14 cellular contexts compared by ENCODE assay signal in the genomic region with DNA sequence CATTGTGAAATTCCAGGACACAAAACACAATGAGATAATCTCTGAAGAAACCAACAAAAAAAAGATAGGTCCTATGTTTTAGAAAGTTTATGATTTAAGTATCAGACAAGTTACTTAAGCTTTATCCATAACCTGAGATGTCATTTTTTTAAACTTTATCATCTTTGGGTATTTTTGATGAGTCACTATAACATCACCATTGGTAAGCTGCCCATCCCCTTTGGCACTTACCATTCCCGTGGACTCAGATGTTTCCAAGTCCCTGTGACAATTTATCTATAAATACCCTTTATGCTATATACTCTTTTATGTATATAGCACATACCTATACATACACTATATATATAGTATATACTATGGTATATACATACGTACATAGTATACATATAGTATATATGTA.
"Had no signal": no experiment of that assay in that cellular context is flagged by ENCODE, and none has a peak within 500 bp of the region (broad histone marks: within the 10 kb centered on the region; RNA-seq: fewer than 3 reads in every experiment).

No MANE protein-coding gene starts in this region.

- H3K27me3 ChIP-seq: brain microvascular endothelial cell, neural progenitor cell, right atrium auricular region, tibial nerve had no signal

- DNase-seq: activated CD4-positive, alpha-beta T cell treated with anti-CD3 and anti-CD28 coated beads, Interleukin-2, amount 10 ng/mL, durations not matched to agents 7 days and 5 days; activated CD8-positive, alpha-beta T cell treated with anti-CD3 and anti-CD28 coated beads, Interleukin-2, amount 10 ng/mL, durations not matched to agents 7 days and 5 days; activated naive CD4-positive, alpha-beta T cell treated with anti-CD3 and anti-CD28 coated beads for 36 hours; activated T-cell treated with anti-CD3 and anti-CD28 coated beads, Interleukin-2, amount 50 U/mL, for 24 hours; brain microvascular endothelial cell; left cardiac atrium; mesendoderm; naive thymus-derived CD4-positive, alpha-beta T cell; stimulated activated CD4-positive, alpha-beta T cell treated with anti-CD3 and anti-CD28 coated beads, Interleukin-2, amount 100 ng/mL, for 24 hours; stimulated activated naive CD8-positive, alpha-beta T cell treated with anti-CD3 and anti-CD28 coated beads, Interleukin-15, Interleukin-2, amounts not matched to agents 100 U/mL and 50 U/mL, for 24 hours had no signal

- H3K4me3 ChIP-seq: coronary artery, neural progenitor cell, right atrium auricular region, tibial nerve had no signal

- H3K4me1 ChIP-seq: neural progenitor cell, right atrium auricular region, tibial nerve had no signal

- H3K36me3 ChIP-seq: brain microvascular endothelial cell, neural progenitor cell, right atrium auricular region, tibial nerve had no signal

- H2AFZ ChIP-seq: neural progenitor cell had no signal

- H3K9ac ChIP-seq: neural progenitor cell had no signal

- H3K9me3 ChIP-seq: tibial nerve had no signal

- H3K27ac ChIP-seq: brain microvascular endothelial cell, coronary artery, neural progenitor cell, right atrium auricular region, tibial nerve had no signal

- H3K4me2 ChIP-seq: neural progenitor cell had no signal

- ATAC-seq: activated CD8-positive, alpha-beta T cell treated with anti-CD3 and anti-CD28 coated beads, Interleukin-2, amount 10 ng/mL, durations not matched to agents 7 days and 5 days; left cardiac atrium; naive thymus-derived CD4-positive, alpha-beta T cell; stimulated activated naive CD8-positive, alpha-beta T cell treated with anti-CD3 and anti-CD28 coated beads, Interleukin-15, Interleukin-2, amounts not matched to agents 100 U/mL and 50 U/mL, for 24 hours had no signal
